10 cellular contexts compared by ENCODE assay signal in genomic region chr22:31917227-31917921, GRCh38. TPM values are rescaled to one million over a fixed set of nuclear protein-coding genes. Genes with fewer than 3 reads are reported as not detected.
A peak's percentile ranks its signal among the peaks of the same experiment; 100 is the strongest.
DNase-seq lines count a peak whose midpoint lies in the region; ATAC-seq and TF ChIP-seq lines count a peak whose summit lies in the region.
"Had no signal": no experiment of that assay in that cellular context is flagged by ENCODE, and none has a peak within 500 bp of the region (broad histone marks: within the 10 kb centered on the region; RNA-seq: fewer than 3 reads in every experiment).

No MANE protein-coding gene starts in this region.

- DNase-seq in Peyer's patch = peak in 2 of 3 donors; percentile 57 to 58
- peak; percentile 34 for DNase-seq in lung (ENCODE audit: low spot score)
- no peak for DNase-seq in GOT3 (lab: John Stamatoyannopoulos, UW)
- DNase-seq: GDM1, NCI-H510A treated with DMSO at 0.1 percent for 48 hours had no signal

- H3K4me3 ChIP-seq in GM12875 (ENCODE audit: low read depth, low read length) (peak overlapping the region; percentile 17), Peyer's patch (no peak overlapping the region), lung (no peak overlapping the region)

- TF ChIP-seq CTCF in GM12875 (IDR thresholded peaks at IDR 0.05; ENCODE audit: borderline replicate concordance, insufficient read depth, low read depth, low read length) (no peak), Peyer's patch (IDR thresholded peaks at IDR 0.05) (no peak), lung (IDR thresholded peaks at IDR 0.05; ENCODE audit: control extremely low read depth, extremely low read depth) (no peak)

- H3K4me1 ChIP-seq in Peyer's patch = peaks cover 0 to 6% (median 1%) of the 10 kb centered on the region in 4 donors
- no peaks in the 10 kb centered on the region for H3K4me1 ChIP-seq in lung (ENCODE audit: control insufficient read depth in 2 of 2, insufficient read depth in 2 of 2, low read length in 2 of 2)

- peak; percentile 77 for ATAC-seq in GM21447 (IDR thresholded peaks at IDR 0.05; ENCODE audit: unreplicated experiment)
- ATAC-seq in lung (ENCODE audit: insufficient read depth, low FRiP score) = no peak
- no peak for ATAC-seq in GM21528 (IDR thresholded peaks at IDR 0.05; ENCODE audit: low FRiP score, unreplicated experiment)
- ATAC-seq in GM18519 (IDR thresholded peaks at IDR 0.05; ENCODE audit: low FRiP score, unreplicated experiment) = no peak
- ATAC-seq in GM18858 (IDR thresholded peaks at IDR 0.05; ENCODE audit: unreplicated experiment) = no peak

- H3K36me3 ChIP-seq in Peyer's patch (no peaks in the 10 kb centered on the region), lung (ENCODE audit: control insufficient read depth in 2 of 2, insufficient read depth in 2 of 2, low read length in 2 of 2) (no peaks in the 10 kb centered on the region)

- TF ChIP-seq POLR2A in Peyer's patch (IDR thresholded peaks at IDR 0.05) = no peak

- H3K27me3 ChIP-seq in Peyer's patch (no peaks in the 10 kb centered on the region), lung (ENCODE audit: control insufficient read depth, insufficient read depth) (no peaks in the 10 kb centered on the region)

- WGBS in lung, 2 donors = 30 to 62% methylated on average over 17 of the region's 17 CpGs

- H3K27ac ChIP-seq in Peyer's patch (no peak overlapping the region), lung (ENCODE audit: low read depth in 1 of 2, low read length in 1 of 2) (peak overlapping the region in 1 of 2 donors; percentile 1)

- H3K9me3 ChIP-seq in Peyer's patch (no peaks in the 10 kb centered on the region), lung (ENCODE audit: control insufficient read depth in 2 of 2, insufficient read depth in 1 of 2, low read length in 1 of 2) (no peaks in the 10 kb centered on the region)

RNA-seq across cellular contexts. Expression of gene YWHAH, which starts 27.0 kb away (rescaled TPM):
- total RNA-seq in Peyer's patch = 10 to 100 TPM; 58.8 to 76.9 (median 75.2) TPM
- total RNA-seq in lung = 100 to 1,000 TPM in 1 of 2 donors, 10 to 100 TPM in 1; 50.1 to 151 TPM
- polyA plus RNA-seq in lung = 10 to 100 TPM; 89.5 to 90.5 TPM
